Comparison of ENCODE assay signal across 12 cellular contexts in genomic region chr7:70738080-70738479, GRCh38.
DNase-seq lines count a peak whose midpoint lies in the region; ATAC-seq and TF ChIP-seq lines count a peak whose summit lies in the region.
"Had no signal": no experiment of that assay in that cellular context is flagged by ENCODE, and none has a peak within 500 bp of the region (broad histone marks: within the 10 kb centered on the region; RNA-seq: fewer than 3 reads in every experiment).

No MANE protein-coding gene starts in this region.

- H3K9me3 Mint-ChIP-seq in activated naive CD4-positive, alpha-beta T cell treated with anti-CD3 and anti-CD28 coated beads, Interleukin-2, amount 10 ng/mL, durations not matched to agents 7 days and 5 days: no peaks in the 10 kb centered on the region

- H3K4me3 ChIP-seq in fibroblast of the aortic adventitia (ENCODE audit: low read depth, low read length) (no peak overlapping the region), retinal pigment epithelial cell (ENCODE audit: low read length) (no peak overlapping the region)
- H3K4me3 ChIP-seq: coronary artery had no signal

- H3K4me3 Mint-ChIP-seq in activated naive CD4-positive, alpha-beta T cell treated with anti-CD3 and anti-CD28 coated beads, Interleukin-2, amount 10 ng/mL, durations not matched to agents 7 days and 5 days: no peak overlapping the region

- no peak overlapping the region for H3K27ac Mint-ChIP-seq in activated naive CD4-positive, alpha-beta T cell treated with anti-CD3 and anti-CD28 coated beads, Interleukin-2, amount 10 ng/mL, durations not matched to agents 7 days and 5 days

- no peaks in the 10 kb centered on the region for H3K36me3 Mint-ChIP-seq in activated naive CD4-positive, alpha-beta T cell treated with anti-CD3 and anti-CD28 coated beads, Interleukin-2, amount 10 ng/mL, durations not matched to agents 7 days and 5 days

- no peak for TF ChIP-seq CTCF in fibroblast of the aortic adventitia (IDR thresholded peaks at IDR 0.05; ENCODE audit: insufficient read depth, low read length)
- peak; percentile 12 for TF ChIP-seq CTCF in retinal pigment epithelial cell (conservative IDR thresholded peaks at IDR 0.05; ENCODE audit: low read depth, low read length)

- CTCF ChIA-PET in activated naive CD4-positive, alpha-beta T cell treated with anti-CD3 and anti-CD28 coated beads, Interleukin-2, amount 10 ng/mL, durations not matched to agents 7 days and 5 days (lab: Charles Lee): no interaction called here

- no peaks in the 10 kb centered on the region for H3K4me1 Mint-ChIP-seq in activated naive CD4-positive, alpha-beta T cell treated with anti-CD3 and anti-CD28 coated beads, Interleukin-2, amount 10 ng/mL, durations not matched to agents 7 days and 5 days

- DNase-seq in ELR (ENCODE audit: low read depth) (peak; percentile 13), SW480 (ENCODE audit: low spot score) (peak; percentile 68), fibroblast of the aortic adventitia (ENCODE audit: low read depth) (peak; percentile 53), retinal pigment epithelial cell (ENCODE audit: low read depth) (peak; percentile 36), amniotic stem cell (lab: John Stamatoyannopoulos, UW) (no peak)
- DNase-seq in activated naive CD4-positive, alpha-beta T cell treated with anti-CD3 and anti-CD28 coated beads, Interleukin-2, amount 10 ng/mL, durations not matched to agents 7 days and 5 days: no peak
- DNase-seq: activated CD8-positive, alpha-beta memory T cell treated with anti-CD3 and anti-CD28 coated beads, Interleukin-2, amount 50 U/mL, for 4 hours; DMS53; retina had no signal

- no peaks in the 10 kb centered on the region for H3K27me3 Mint-ChIP-seq in activated naive CD4-positive, alpha-beta T cell treated with anti-CD3 and anti-CD28 coated beads, Interleukin-2, amount 10 ng/mL, durations not matched to agents 7 days and 5 days

- no peak for ATAC-seq in GM18502 (IDR thresholded peaks at IDR 0.05; ENCODE audit: poor library complexity, unreplicated experiment)
- no peak for ATAC-seq in GM21390 (IDR thresholded peaks at IDR 0.05; ENCODE audit: unreplicated experiment)

Comparison
In these comparisons a context has a peak if more than half of its experiments do, and no peak if none do; other contexts are left out.
1. DNase-seq: peak in ELR (single experiment), SW480 (single experiment), fibroblast of the aortic adventitia (single experiment) and retinal pigment epithelial cell (single experiment); none in amniotic stem cell (single experiment) and activated naive CD4-positive, alpha-beta T cell treated with anti-CD3 and anti-CD28 coated beads, Interleukin-2, amount 10 ng/mL, durations not matched to agents 7 days and 5 days (single experiment).